ENCODE assay signal across 13 cellular contexts in the genomic region with DNA sequence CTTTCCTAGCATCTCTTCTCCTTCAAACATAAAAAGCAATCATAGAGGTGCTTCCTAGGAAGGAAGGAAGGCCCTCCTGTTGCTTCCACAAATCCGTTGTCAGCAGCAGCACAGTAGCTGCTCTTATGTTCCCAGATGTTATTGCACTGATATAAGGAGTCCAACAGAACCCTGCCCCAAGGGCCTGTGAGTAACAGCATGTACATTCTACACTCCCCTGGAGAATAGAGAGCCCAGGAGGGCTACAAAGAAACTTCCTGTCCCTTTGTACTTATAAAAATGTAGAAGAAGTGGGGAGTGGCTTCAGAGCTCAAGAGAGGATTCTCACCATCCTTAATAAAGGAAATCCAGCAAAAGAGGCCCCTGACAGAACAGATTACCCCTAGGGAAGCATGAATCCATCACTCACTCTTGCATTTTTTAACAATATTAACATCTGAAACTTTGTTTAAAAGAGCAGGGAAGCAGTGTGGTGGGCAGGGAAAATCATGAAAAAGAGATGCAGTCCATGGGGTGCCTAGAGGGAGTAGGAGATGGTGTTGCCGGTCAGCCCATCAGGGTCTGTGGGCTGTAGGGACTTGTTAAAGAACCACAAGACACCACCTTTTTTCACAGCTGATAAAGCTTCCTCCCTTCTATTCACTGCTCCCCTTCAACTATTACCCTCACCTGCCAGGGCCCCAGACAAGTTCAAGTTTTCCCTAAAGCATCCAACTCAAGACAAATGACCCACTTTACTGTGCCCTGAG.
DNase-seq lines count a peak whose midpoint lies in the region; ATAC-seq, FAIRE-seq and TF ChIP-seq lines count a peak whose summit lies in the region.
"Had no signal": no experiment of that assay in that cellular context is flagged by ENCODE, and none has a peak within 500 bp of the region (broad histone marks: within the 10 kb centered on the region; RNA-seq: fewer than 3 reads in every experiment).

No MANE protein-coding gene starts in this region.

- no peak overlapping the region for H3K9ac ChIP-seq in astrocyte (ENCODE audit: low read length)

- H2AFZ ChIP-seq in astrocyte (ENCODE audit: low read depth, low read length), result no peak overlapping the region

- no peaks in the 10 kb centered on the region for H3K36me3 Mint-ChIP-seq in astrocyte (ENCODE audit: low read depth, unreplicated experiment)
- no peaks in the 10 kb centered on the region for H3K36me3 Mint-ChIP-seq in activated CD8-positive, alpha-beta memory T cell treated with anti-CD3 and anti-CD28 coated beads, Interleukin-2, amount 10 ng/mL, durations not matched to agents 7 days and 5 days
- H3K36me3 Mint-ChIP-seq: naive thymus-derived CD4-positive, alpha-beta T cell had no signal

- H3K9me3 ChIP-seq in A673 (ENCODE audit: low read depth, low read length, poor library complexity, severe bottlenecking) (peaks cover 8% of the 10 kb centered on the region), astrocyte (ENCODE audit: insufficient read depth, low read depth, low read length) (no peaks in the 10 kb centered on the region)

- H3K4me2 ChIP-seq in astrocyte (ENCODE audit: low read length), result no peak overlapping the region

- H3K4me1 ChIP-seq in A673 (ENCODE audit: insufficient read depth, low read length, poor library complexity, severe bottlenecking) (peaks cover 37% of the 10 kb centered on the region), astrocyte (ENCODE audit: insufficient read depth, low read length) (peaks cover 3% of the 10 kb centered on the region)

- ATAC-seq in HG03139 (IDR thresholded peaks at IDR 0.05; ENCODE audit: unreplicated experiment), result no peak
- no peak for ATAC-seq in activated CD8-positive, alpha-beta memory T cell treated with anti-CD3 and anti-CD28 coated beads, Interleukin-2, amount 10 ng/mL, durations not matched to agents 7 days and 5 days
- ATAC-seq: naive thymus-derived CD4-positive, alpha-beta T cell had no signal

- H3K36me3 ChIP-seq in A673 (ENCODE audit: insufficient read depth, low read length, poor library complexity, severe bottlenecking) (no peaks in the 10 kb centered on the region), astrocyte (ENCODE audit: insufficient read depth, low read length) (no peaks in the 10 kb centered on the region)

- no TSS peak for BruUV-seq in A673 (replicated peaks; lab: Mats Ljungman, UMichigan)

- H3K9me3 Mint-ChIP-seq in astrocyte (ENCODE audit: unreplicated experiment), result no peaks in the 10 kb centered on the region
- H3K9me3 Mint-ChIP-seq in activated CD8-positive, alpha-beta memory T cell treated with anti-CD3 and anti-CD28 coated beads, Interleukin-2, amount 10 ng/mL, durations not matched to agents 7 days and 5 days (ENCODE audit: low read depth), result no peaks in the 10 kb centered on the region
- H3K9me3 Mint-ChIP-seq: naive thymus-derived CD4-positive, alpha-beta T cell had no signal

- TF ChIP-seq CTCF in A673 (conservative IDR thresholded peaks at IDR 0.05; ENCODE audit: low read depth, low read length), result no peak
- TF ChIP-seq CTCF in astrocyte (IDR thresholded peaks at IDR 0.05; ENCODE audit: insufficient read depth, low read depth, low read length), result no peak

- H3K79me2 ChIP-seq in astrocyte (ENCODE audit: insufficient read depth, low read length), result no peaks in the 10 kb centered on the region

- H3K27ac ChIP-seq in A673 (ENCODE audit: low read depth, low read length, poor library complexity, severe bottlenecking), result peak overlapping the region; percentile 88
- H3K27ac ChIP-seq in astrocyte (ENCODE audit: low read depth, low read length), result no peak overlapping the region

- H3K27me3 ChIP-seq in A673 (replicated peaks; ENCODE audit: insufficient read depth, low read depth, low read length, poor library complexity) (no peaks in the 10 kb centered on the region), astrocyte (ENCODE audit: insufficient read depth, low read length) (no peaks in the 10 kb centered on the region)

- H3K4me3 Mint-ChIP-seq in astrocyte (ENCODE audit: unreplicated experiment), result no peak overlapping the region
- H3K4me3 Mint-ChIP-seq in activated CD8-positive, alpha-beta memory T cell treated with anti-CD3 and anti-CD28 coated beads, Interleukin-2, amount 10 ng/mL, durations not matched to agents 7 days and 5 days, result no peak overlapping the region
- H3K4me3 Mint-ChIP-seq: naive thymus-derived CD4-positive, alpha-beta T cell had no signal

- no peaks in the 10 kb centered on the region for H4K20me1 ChIP-seq in astrocyte (ENCODE audit: insufficient read depth, low read length)

- POLR2A ChIA-PET in A673 (lab: Charles Lee; ENCODE audit: low non-redundant PET), result interaction anchor here (1.0 kb wide), 1 partner anchor 10 kb away, joined by 4 read pairs; no protein-coding TSS in a partner anchor

- CTCF ChIA-PET in A673 (lab: Charles Lee), result no interaction called here
- CTCF ChIA-PET in activated CD8-positive, alpha-beta memory T cell treated with anti-CD3 and anti-CD28 coated beads, Interleukin-2, amount 10 ng/mL, durations not matched to agents 7 days and 5 days (lab: Charles Lee), result no interaction called here

- DNase-seq in A673 (ENCODE audit: low spot score), result peak; percentile 98
- DNase-seq in HTR-8/SVneo (ENCODE audit: insufficient read length, low spot score), result no peak
- DNase-seq in astrocyte (ENCODE audit: low read depth), result no peak
- peak; percentile 21 for DNase-seq in iPS-NIHi7 (ENCODE audit: extremely low spot score)
- no peak for DNase-seq in SKM-1 (lab: John Stamatoyannopoulos, UW; ENCODE audit: unreplicated experiment)
- DNase-seq in activated CD8-positive, alpha-beta memory T cell treated with anti-CD3 and anti-CD28 coated beads, Interleukin-2, amount 10 ng/mL, durations not matched to agents 7 days and 5 days, result no peak
- no peak for DNase-seq in GDM1 (lab: John Stamatoyannopoulos, UW)
- DNase-seq: anterior cingulate cortex; naive thymus-derived CD4-positive, alpha-beta T cell; NCI-H2029 treated with DMSO at 0.1 percent for 48 hours; OCI-M1 had no signal

- intact Hi-C loops in A673 (cut with micrococcal nuclease; ENCODE audit: unreplicated experiment), result loop anchor here (1.0 kb wide), 1 partner anchor 12 kb away; no protein-coding TSS in a partner anchor

- H3K27me3 Mint-ChIP-seq in astrocyte (ENCODE audit: low read depth, unreplicated experiment), result no peaks in the 10 kb centered on the region
- H3K27me3 Mint-ChIP-seq in activated CD8-positive, alpha-beta memory T cell treated with anti-CD3 and anti-CD28 coated beads, Interleukin-2, amount 10 ng/mL, durations not matched to agents 7 days and 5 days, result peaks cover 2% of the 10 kb centered on the region

- H3K4me1 Mint-ChIP-seq in astrocyte (ENCODE audit: low read depth, unreplicated experiment), result peaks cover 31% of the 10 kb centered on the region
- H3K4me1 Mint-ChIP-seq in activated CD8-positive, alpha-beta memory T cell treated with anti-CD3 and anti-CD28 coated beads, Interleukin-2, amount 10 ng/mL, durations not matched to agents 7 days and 5 days, result no peaks in the 10 kb centered on the region
- H3K4me1 Mint-ChIP-seq: naive thymus-derived CD4-positive, alpha-beta T cell had no signal

- peak overlapping the region; percentile 43 for H3K27ac Mint-ChIP-seq in astrocyte (ENCODE audit: unreplicated experiment)
- no peak overlapping the region for H3K27ac Mint-ChIP-seq in activated CD8-positive, alpha-beta memory T cell treated with anti-CD3 and anti-CD28 coated beads, Interleukin-2, amount 10 ng/mL, durations not matched to agents 7 days and 5 days

- H3K4me3 ChIP-seq in A673 (ENCODE audit: low read depth, low read length, poor library complexity, severe bottlenecking), result no peak overlapping the region
- no peak overlapping the region for H3K4me3 ChIP-seq in astrocyte (ENCODE audit: insufficient read depth, low read depth, low read length)

- FAIRE-seq in HTR-8/SVneo (lab: Jason Lieb, UNC), result peak; percentile 9
- no peak for FAIRE-seq in astrocyte (lab: Jason Lieb, UNC)
- FAIRE-seq: TTC549 had no signal

Comparison
In these comparisons a context has a peak if more than half of its experiments do, and no peak if none do; other contexts are left out.
1. DNase-seq: peak in A673 (single experiment) and iPS-NIHi7 (single experiment); none in HTR-8/SVneo (single experiment), astrocyte (single experiment), SKM-1 (single experiment), activated CD8-positive, alpha-beta memory T cell treated with anti-CD3 and anti-CD28 coated beads, Interleukin-2, amount 10 ng/mL, durations not matched to agents 7 days and 5 days (single experiment) and GDM1 (single experiment).